ENCODE assay signal across 33 cellular contexts in the genomic region with DNA sequence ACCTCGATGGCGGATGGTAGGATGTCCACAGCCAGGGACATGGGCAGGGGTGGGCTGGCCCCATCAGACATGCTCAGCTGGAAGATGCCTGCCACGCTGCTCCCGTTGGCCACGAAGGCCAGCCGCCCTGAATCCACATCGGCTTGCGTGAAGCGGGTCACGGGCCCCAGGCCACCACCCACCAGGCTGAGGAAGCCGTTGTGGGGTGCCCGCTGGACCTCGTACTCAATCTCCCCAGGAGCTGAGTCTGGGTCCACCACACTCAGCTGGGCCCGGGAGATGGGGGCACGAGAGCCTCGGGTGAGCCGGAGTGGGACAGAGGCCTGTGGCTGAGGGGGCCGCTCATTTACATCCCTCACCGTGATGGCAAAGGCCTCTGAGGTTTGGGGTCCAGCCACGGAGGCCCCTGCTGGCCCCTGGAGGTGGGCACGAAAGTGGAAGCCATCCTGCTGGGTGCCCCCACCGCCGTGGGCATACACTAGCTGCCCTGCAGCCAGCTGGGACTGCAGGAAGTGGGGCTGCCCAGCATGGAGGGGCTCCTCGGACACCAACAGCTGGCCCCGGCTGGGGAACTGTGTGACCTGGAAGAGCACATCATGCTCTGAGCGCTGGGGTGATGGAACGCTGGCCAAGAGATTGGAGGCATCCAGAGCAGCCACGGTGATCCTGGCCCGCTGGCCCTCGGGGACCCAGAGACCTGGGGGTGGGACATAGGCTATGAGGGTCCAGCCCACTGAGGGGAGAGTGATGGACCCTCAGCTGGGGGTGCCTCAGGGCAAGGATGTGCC. TPM values are rescaled to one million over a fixed set of nuclear protein-coding genes. Genes with fewer than 3 reads are reported as not detected.
"Had no signal": no experiment of that assay in that cellular context is flagged by ENCODE, and none has a peak within 500 bp of the region (broad histone marks: within the 10 kb centered on the region; RNA-seq: fewer than 3 reads in every experiment).

No MANE protein-coding gene starts in this region.

- H3K9me3 Mint-ChIP-seq: activated CD4-positive, alpha-beta T cell treated with anti-CD3 and anti-CD28 coated beads, Interleukin-2, amount 10 ng/mL, durations not matched to agents 7 days and 5 days; activated naive CD4-positive, alpha-beta T cell treated with anti-CD3 and anti-CD28 coated beads for 36 hours; activated naive CD4-positive, alpha-beta T cell treated with anti-CD3 and anti-CD28 coated beads, Interleukin-2, amount 50 U/mL, for 72 hours; activated T-cell treated with anti-CD3 and anti-CD28 coated beads, Interleukin-2, amount 50 U/mL, for 24 hours; activated T-helper 2 cell treated with anti-CD3 and anti-CD28 coated beads, Interferon-gamma antibody, Interleukin-2, Interleukin-4, amounts not matched to agents 10 μg/mL and 5 μg/mL and 100 μg/mL, durations not matched to agents 14 hours and 24 hours and 36 hours; brain; T-helper 1 cell treated with Interleukin-12 subunit alpha and Interleukin-12 subunit beta and Interleukin-4 antibody, amounts not matched to agents 30 μg/mL and 1 μg/mL, for 36 hours; T-helper 2 cell treated with Interferon-gamma antibody and Interleukin-4, amounts not matched to agents 5 μg/mL and 100 μg/mL, for 36 hours; WTC11 had no signal

- H3K27me3 Mint-ChIP-seq: activated CD4-positive, alpha-beta T cell treated with anti-CD3 and anti-CD28 coated beads for 36 hours; activated CD4-positive, alpha-beta T cell treated with anti-CD3 and anti-CD28 coated beads, Interleukin-2, amount 10 ng/mL, durations not matched to agents 7 days and 5 days; activated T-cell treated with anti-CD3 and anti-CD28 coated beads, Interleukin-2, amount 50 U/mL, for 24 hours; brain had no signal

- H3K27ac Mint-ChIP-seq: activated CD4-positive, alpha-beta T cell treated with anti-CD3 and anti-CD28 coated beads for 36 hours; activated CD4-positive, alpha-beta T cell treated with anti-CD3 and anti-CD28 coated beads, Interleukin-2, amount 10 ng/mL, durations not matched to agents 7 days and 5 days; activated CD8-positive, alpha-beta T cell treated with anti-CD3 and anti-CD28 coated beads, Interleukin-2, amount 10 ng/mL, durations not matched to agents 7 days and 5 days; activated naive CD4-positive, alpha-beta T cell treated with anti-CD3 and anti-CD28 coated beads for 36 hours; activated naive CD4-positive, alpha-beta T cell treated with anti-CD3 and anti-CD28 coated beads, Interleukin-2, amount 50 U/mL, for 72 hours; activated T-cell treated with anti-CD3 and anti-CD28 coated beads, Interleukin-2, amount 50 U/mL, for 24 hours; activated T-helper 2 cell treated with anti-CD3 and anti-CD28 coated beads, Interferon-gamma antibody, Interleukin-2, Interleukin-4, amounts not matched to agents 10 μg/mL and 5 μg/mL and 100 μg/mL, durations not matched to agents 14 hours and 24 hours and 36 hours; brain; T-helper 1 cell treated with Interleukin-12 subunit alpha and Interleukin-12 subunit beta and Interleukin-4 antibody, amounts not matched to agents 30 μg/mL and 1 μg/mL, for 36 hours; T-helper 2 cell treated with Interferon-gamma antibody and Interleukin-4, amounts not matched to agents 5 μg/mL and 100 μg/mL, for 36 hours; WTC11 had no signal

- DNase-seq: activated CD4-positive, alpha-beta T cell treated with anti-CD3 and anti-CD28 coated beads for 36 hours; activated CD4-positive, alpha-beta T cell treated with anti-CD3 and anti-CD28 coated beads, Interleukin-2, amount 10 ng/mL, durations not matched to agents 7 days and 5 days; activated CD4-positive, alpha-beta T cell treated with anti-CD3 and anti-CD28 coated beads, Interleukin-2, amount 50 U/mL, for 48 hours; activated CD8-positive, alpha-beta T cell treated with anti-CD3 and anti-CD28 coated beads, Interleukin-2, amount 10 ng/mL, durations not matched to agents 7 days and 5 days; activated gamma-delta T cell treated with Interleukin-2 at 50 U/mL for 16 hours; activated naive CD4-positive, alpha-beta T cell treated with anti-CD3 and anti-CD28 coated beads for 36 hours; activated T-cell treated with anti-CD3 and anti-CD28 coated beads, Interleukin-2, amount 50 U/mL, for 24 hours; adrenal gland; central memory CD4-positive, alpha-beta T cell; KG1; MM.1S; MV-4-11; NCI-H1092; NCI-H1436 treated with DMSO at 0.1 percent for 48 hours; NCI-H187; NCI-H2029 treated with DMSO at 0.1 percent for 48 hours; NCI-H2107; NCI-H2171; NCI-H2227 treated with DMSO at 0.1 percent for 48 hours; NCI-H446; NCI-H510A treated with DMSO at 0.1 percent for 48 hours; NCI-H69; PC-3; Peyer's patch; RPMI8226; SIG-M5 had no signal

- H3K9me3 ChIP-seq: adrenal gland, Peyer's patch had no signal

- H3K27ac ChIP-seq: Peyer's patch had no signal

- H3K4me3 ChIP-seq: adrenal gland, Peyer's patch had no signal

- H3K36me3 ChIP-seq: adrenal gland had no signal

- ATAC-seq: activated CD4-positive, alpha-beta T cell treated with anti-CD3 and anti-CD28 coated beads for 36 hours; activated CD4-positive, CD25-positive, alpha-beta regulatory T cell treated with anti-CD3 and anti-CD28 coated beads, Interleukin-2, amount 50 U/mL, for 24 hours; activated CD8-positive, alpha-beta T cell treated with anti-CD3 and anti-CD28 coated beads, Interleukin-2, amount 10 ng/mL, durations not matched to agents 7 days and 5 days; PC-3; WTC11 had no signal

- H3K27me3 ChIP-seq: adrenal gland, Peyer's patch had no signal

- H3K4me1 Mint-ChIP-seq: activated CD4-positive, alpha-beta T cell treated with anti-CD3 and anti-CD28 coated beads for 36 hours; activated CD4-positive, alpha-beta T cell treated with anti-CD3 and anti-CD28 coated beads, Interleukin-2, amount 10 ng/mL, durations not matched to agents 7 days and 5 days had no signal

- H3K36me3 Mint-ChIP-seq: activated naive CD4-positive, alpha-beta T cell treated with anti-CD3 and anti-CD28 coated beads, Interleukin-2, amount 50 U/mL, for 72 hours; brain; WTC11 had no signal

- H3K4me3 Mint-ChIP-seq: activated CD4-positive, alpha-beta T cell treated with anti-CD3 and anti-CD28 coated beads for 36 hours; activated CD4-positive, alpha-beta T cell treated with anti-CD3 and anti-CD28 coated beads, Interleukin-2, amount 10 ng/mL, durations not matched to agents 7 days and 5 days; activated CD8-positive, alpha-beta T cell treated with anti-CD3 and anti-CD28 coated beads, Interleukin-2, amount 10 ng/mL, durations not matched to agents 7 days and 5 days; activated naive CD4-positive, alpha-beta T cell treated with anti-CD3 and anti-CD28 coated beads for 36 hours; activated T-cell treated with anti-CD3 and anti-CD28 coated beads, Interleukin-2, amount 50 U/mL, for 24 hours; brain; T-helper 1 cell treated with Interleukin-12 subunit alpha and Interleukin-12 subunit beta and Interleukin-4 antibody, amounts not matched to agents 30 μg/mL and 1 μg/mL, for 36 hours; T-helper 2 cell treated with Interferon-gamma antibody and Interleukin-4, amounts not matched to agents 5 μg/mL and 100 μg/mL, for 36 hours; WTC11 had no signal

RNA-seq across cellular contexts. Expression of a gene that starts 35.8 kb away (rescaled TPM):
- total RNA-seq: activated CD4-positive, alpha-beta T cell treated with anti-CD3 and anti-CD28 coated beads for 36 hours; activated CD4-positive, alpha-beta T cell treated with anti-CD3 and anti-CD28 coated beads, Interleukin-2, amount 10 ng/mL, durations not matched to agents 7 days and 5 days; activated CD8-positive, alpha-beta T cell treated with anti-CD3 and anti-CD28 coated beads, Interleukin-2, amount 10 ng/mL, durations not matched to agents 7 days and 5 days; activated naive CD4-positive, alpha-beta T cell treated with anti-CD3 and anti-CD28 coated beads for 36 hours; activated naive CD4-positive, alpha-beta T cell treated with anti-CD3 and anti-CD28 coated beads, Interleukin-2, amount 50 U/mL, for 72 hours had no signal
